ENCODE assay signal across 19 cellular contexts in the genomic region with DNA sequence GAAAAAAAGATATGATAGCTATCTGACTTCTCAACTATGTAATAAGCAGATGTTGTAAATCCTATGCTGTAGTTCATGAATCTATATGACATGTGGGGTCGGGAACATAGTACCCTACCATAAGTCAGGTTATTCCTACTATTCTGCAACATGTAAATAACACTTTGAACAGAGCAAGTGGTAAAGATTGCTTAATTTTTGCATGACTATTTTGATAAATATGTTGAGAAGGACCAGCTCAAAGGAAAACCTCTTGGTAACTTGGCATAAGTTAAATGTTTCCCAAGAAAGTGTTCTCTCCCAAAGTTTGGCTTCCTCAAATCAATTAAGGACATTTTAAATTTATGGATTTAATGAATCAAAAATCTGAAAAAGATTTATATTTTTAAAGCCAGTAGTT.
DNase-seq lines count a peak whose midpoint lies in the region; ATAC-seq lines count a peak whose summit lies in the region.
"Had no signal": no experiment of that assay in that cellular context is flagged by ENCODE, and none has a peak within 500 bp of the region (broad histone marks: within the 10 kb centered on the region; RNA-seq: fewer than 3 reads in every experiment).

No MANE protein-coding gene starts in this region.

- no peak for ATAC-seq in left lobe of liver
- ATAC-seq: GM23338, HCT116, K562 had no signal

- peak; percentile 21 for DNase-seq in EL
- DNase-seq in adipocyte (ENCODE audit: low read depth) = peak; percentile 75
- peak; percentile 68 for DNase-seq in fibroblast of gingiva (ENCODE audit: low read depth)
- peak; percentile 23 for DNase-seq in mesenchymal stem cell
- DNase-seq in DMS79 (lab: John Stamatoyannopoulos, UW) = no peak
- DNase-seq in OCI-M1 (lab: John Stamatoyannopoulos, UW) = no peak
- DNase-seq in posterior cingulate gyrus = no peak
- no peak for DNase-seq in left lobe of liver (ENCODE audit: low spot score)
- DNase-seq: Caco-2; CD4-positive, CD25-positive, alpha-beta regulatory T cell; DMS153; NCI-H1105 treated with DMSO at 0.1 percent for 48 hours; NCI-H1694; NCI-H2081 treated with DMSO at 0.1 percent for 48 hours; Right ventricle myocardium superior had no signal

- H3K4me3 ChIP-seq in adipocyte (ENCODE audit: low read length) (no peak overlapping the region), mesenchymal stem cell (ENCODE audit: insufficient read depth in 1 of 2, low read depth in 1 of 2, low read length in 2 of 2) (no peak overlapping the region)
- H3K4me3 ChIP-seq: GM23338, K562, SK-N-MC had no signal

- H2BK120ac ChIP-seq in mesenchymal stem cell (ENCODE audit: low read depth, low read length) = no peak overlapping the region

- H2BK15ac ChIP-seq in mesenchymal stem cell (ENCODE audit: low read depth, poor library complexity, severe bottlenecking) = no peak overlapping the region

- H3K9me3 ChIP-seq in adipocyte (ENCODE audit: control insufficient read depth, low read length) (no peaks in the 10 kb centered on the region), mesenchymal stem cell (ENCODE audit: control insufficient read depth, low read length) (no peaks in the 10 kb centered on the region)
- H3K9me3 ChIP-seq: Caco-2 had no signal

- H4K8ac ChIP-seq in mesenchymal stem cell (ENCODE audit: low read length) = no peak overlapping the region

- no peak overlapping the region for H3K27ac ChIP-seq in mesenchymal stem cell (ENCODE audit: low read length, poor library complexity, severe bottlenecking)
- H3K27ac ChIP-seq: SK-N-MC had no signal

- H3K36me3 ChIP-seq in adipocyte (ENCODE audit: control insufficient read depth, insufficient read depth, low read length, severe bottlenecking) = peaks cover 79% of the 10 kb centered on the region
- H3K36me3 ChIP-seq in mesenchymal stem cell (ENCODE audit: control insufficient read depth in 1 of 2, insufficient read depth in 2 of 2, low read depth in 1 of 2, low read length in 2 of 2) = peaks cover 30 to 91% of the 10 kb centered on the region in 2 experiments

- intact Hi-C loops in posterior cingulate gyrus (cut with DNase I) = no loop called here

- no peak overlapping the region for H3K4me2 ChIP-seq in mesenchymal stem cell (ENCODE audit: low read length, poor library complexity, severe bottlenecking)
- H3K4me2 ChIP-seq: GM23338 had no signal

- no peak overlapping the region for H3K23ac ChIP-seq in mesenchymal stem cell (ENCODE audit: low read length in 2 of 2)

- H4K91ac ChIP-seq in mesenchymal stem cell (ENCODE audit: low read length) = no peak overlapping the region

- H3K79me1 ChIP-seq in mesenchymal stem cell (replicated peaks; ENCODE audit: low read length, poor library complexity, severe bottlenecking) = peaks cover 19% of the 10 kb centered on the region

- no CpG with 5 or more reads among the region's 1 CpG for WGBS in mesenchymal stem cell

- no peak overlapping the region for H2BK5ac ChIP-seq in mesenchymal stem cell (ENCODE audit: low read depth, low read length, poor library complexity, severe bottlenecking)

- no peak overlapping the region for H2AFZ ChIP-seq in mesenchymal stem cell (ENCODE audit: low read depth, low read length)
- H2AFZ ChIP-seq: GM23338 had no signal

- H3K18ac ChIP-seq in mesenchymal stem cell (ENCODE audit: low read depth in 1 of 2, low read length in 2 of 2) = no peak overlapping the region

- H2BK12ac ChIP-seq in mesenchymal stem cell (ENCODE audit: low read length in 2 of 2) = no peak overlapping the region

- H3K27me3 ChIP-seq in adipocyte (replicated peaks; ENCODE audit: control insufficient read depth, insufficient read depth, low read length) (no peaks in the 10 kb centered on the region), mesenchymal stem cell (ENCODE audit: control insufficient read depth in 1 of 2, insufficient read depth in 1 of 2, low read length in 2 of 2) (no peaks in the 10 kb centered on the region)

- H3K14ac ChIP-seq in mesenchymal stem cell (ENCODE audit: low read length in 2 of 2) = no peak overlapping the region

- H2AK5ac ChIP-seq in mesenchymal stem cell (ENCODE audit: low read length, severe bottlenecking) = no peak overlapping the region

- H3K9ac ChIP-seq in adipocyte (ENCODE audit: low read length) (no peak overlapping the region), mesenchymal stem cell (ENCODE audit: low read length) (no peak overlapping the region)

- no peak overlapping the region for H3K4ac ChIP-seq in mesenchymal stem cell (ENCODE audit: low read depth in 1 of 2, low read length in 2 of 2)

- H3K4me1 ChIP-seq in adipocyte (ENCODE audit: control insufficient read depth, insufficient read depth, low read length) (peaks cover 13% of the 10 kb centered on the region), mesenchymal stem cell (ENCODE audit: control insufficient read depth, insufficient read depth, low read depth, low read length) (no peaks in the 10 kb centered on the region)
- H3K4me1 ChIP-seq: Caco-2 had no signal

Comparison
In these comparisons a context has a peak if more than half of its experiments do, and no peak if none do; other contexts are left out.
1. DNase-seq: peak in EL (single experiment), adipocyte (single experiment), fibroblast of gingiva (single experiment) and mesenchymal stem cell (single experiment); none in DMS79 (single experiment), OCI-M1 (single experiment), posterior cingulate gyrus (0 of 10) and left lobe of liver (single experiment).